In the genomic region with DNA sequence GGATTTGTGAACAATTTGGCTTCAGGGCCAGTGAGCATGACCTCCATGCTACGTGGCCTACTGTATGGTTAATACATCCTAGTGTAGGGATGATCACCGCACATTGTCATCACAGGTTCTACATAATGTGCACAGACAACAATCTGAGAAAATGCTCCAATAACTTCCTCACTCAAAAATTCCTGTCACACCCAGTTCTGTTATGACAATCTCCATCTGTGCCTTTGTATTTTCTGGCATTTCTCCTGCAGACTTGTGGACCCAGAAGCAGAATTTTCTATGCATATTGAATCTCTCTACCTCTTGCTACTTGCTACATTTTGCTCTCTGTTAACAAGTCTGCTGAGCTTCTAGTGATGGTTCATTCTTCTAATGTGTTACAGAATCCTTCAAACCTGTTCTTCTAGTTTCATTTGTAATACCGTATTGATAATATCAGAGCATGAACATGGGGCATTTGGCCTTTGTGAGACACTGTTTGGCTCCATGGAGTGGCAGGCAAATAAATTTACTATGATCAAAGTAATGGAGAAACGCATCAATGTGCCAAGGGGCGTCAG, we compare ENCODE assay signal across 16 cellular contexts.
"Had no signal": no experiment of that assay in that cellular context is flagged by ENCODE, and none has a peak within 500 bp of the region (broad histone marks: within the 10 kb centered on the region; RNA-seq: fewer than 3 reads in every experiment).

No MANE protein-coding gene starts in this region.

- ATAC-seq: activated naive CD8-positive, alpha-beta T cell treated with anti-CD3 and anti-CD28 coated beads, Interleukin-2, amount 50 U/mL, for 24 hours; left lung; naive thymus-derived CD8-positive, alpha-beta T cell; pancreas; stimulated activated naive CD8-positive, alpha-beta T cell treated with anti-CD3 and anti-CD28 coated beads, Interleukin-15, amount 100 ng/mL, for 72 hours had no signal

- H3K4me3 ChIP-seq: hepatocyte, left lung, pancreas, sigmoid colon, spleen, testis had no signal

- H3K9me3 ChIP-seq: left lung, pancreas, sigmoid colon, spleen, testis had no signal

- H3K27me3 ChIP-seq: hepatocyte, left lung, pancreas, sigmoid colon, spleen, testis had no signal

- DNase-seq: activated CD4-positive, alpha-beta T cell treated with anti-CD3 and anti-CD28 coated beads for 1 hour; activated CD4-positive, alpha-beta T cell treated with anti-CD3 and anti-CD28 coated beads, Interleukin-2, amount 50 U/mL, for 4 hours; activated naive CD4-positive, alpha-beta T cell treated with anti-CD3 and anti-CD28 coated beads for 36 hours; activated naive CD8-positive, alpha-beta T cell treated with anti-CD3 and anti-CD28 coated beads, Interleukin-2, amount 50 U/mL, for 24 hours; activated T-cell treated with anti-CD3 and anti-CD28 coated beads for 4 hours; erythroblast; kidney; left lung; naive thymus-derived CD8-positive, alpha-beta T cell; pancreas; sigmoid colon; spleen; stimulated activated naive CD8-positive, alpha-beta T cell treated with anti-CD3 and anti-CD28 coated beads, Interleukin-15, amount 100 ng/mL, for 72 hours; T1000; testis had no signal

- H3K4me1 ChIP-seq: left lung, pancreas, sigmoid colon, spleen, testis had no signal

- H3K36me3 ChIP-seq: left lung, pancreas, sigmoid colon, spleen had no signal

- H3K27ac ChIP-seq: hepatocyte, left lung, pancreas, sigmoid colon, spleen, testis had no signal
